Comparison of ENCODE assay signal across 13 cellular contexts in the genomic region with DNA sequence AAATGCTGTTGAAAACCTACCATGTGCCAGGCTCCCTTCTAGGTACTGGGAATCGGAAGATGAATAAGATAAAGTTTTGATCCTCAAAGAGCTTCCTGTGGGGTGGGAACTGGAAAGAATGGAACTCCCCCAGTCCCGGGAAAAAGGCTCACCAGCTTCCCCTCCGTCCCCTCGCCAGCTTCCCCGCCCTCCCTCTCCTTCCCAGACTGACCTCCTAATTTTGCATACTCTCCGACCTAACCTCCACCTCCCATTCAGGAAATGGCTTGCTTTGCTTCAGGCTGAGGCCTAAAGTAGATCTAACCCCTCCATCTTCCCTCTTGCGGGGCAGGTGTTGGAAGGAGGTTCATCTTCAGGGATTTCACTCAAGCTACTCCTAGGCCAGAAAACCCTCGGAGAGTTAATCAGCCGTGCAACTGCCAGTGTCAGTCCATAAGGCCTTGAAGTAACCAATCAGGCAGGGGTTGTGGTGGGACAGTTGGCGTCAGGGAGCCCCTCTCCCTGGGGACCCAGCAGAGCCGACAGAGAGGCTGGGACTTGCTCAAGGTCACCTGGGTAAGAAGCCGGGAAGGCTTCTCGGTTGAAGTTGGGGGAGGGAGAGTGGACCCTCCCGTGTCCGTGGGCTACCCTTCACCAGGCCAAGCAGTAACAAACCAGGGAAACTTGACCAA. TPM values are rescaled to one million over a fixed set of nuclear protein-coding genes. Genes with fewer than 3 reads are reported as not detected.
"Had no signal": no experiment of that assay in that cellular context is flagged by ENCODE, and none has a peak within 500 bp of the region (broad histone marks: within the 10 kb centered on the region; RNA-seq: fewer than 3 reads in every experiment).

No MANE protein-coding gene starts in this region.

RNA-seq across cellular contexts. Expression of gene CELA3A, which starts 2.7 kb away (rescaled TPM):
- total RNA-seq: chondrocyte; esophagus mucosa; gastrocnemius medialis; glomerular endothelial cell; left ventricle myocardium superior; lower lobe of right lung; naive thymus-derived CD8-positive, alpha-beta T cell; osteocyte; pulmonary artery endothelial cell; upper lobe of right lung; uterus had no signal
- polyA plus RNA-seq: immature natural killer cell; naive thymus-derived CD8-positive, alpha-beta T cell had no signal

RNA-seq across cellular contexts. Expression of gene CELA3B, which starts 21.9 kb away (rescaled TPM):
- total RNA-seq: chondrocyte; esophagus mucosa; gastrocnemius medialis; glomerular endothelial cell; left ventricle myocardium superior; lower lobe of right lung; myocyte; naive thymus-derived CD8-positive, alpha-beta T cell; osteocyte; upper lobe of right lung had no signal
- polyA plus RNA-seq: immature natural killer cell; naive thymus-derived CD8-positive, alpha-beta T cell had no signal
